1 cellular context compared by ENCODE assay signal in genomic region chr4:6372649-6373525, GRCh38.
A peak's percentile ranks its signal among the peaks of the same experiment; 100 is the strongest.
TF ChIP-seq lines count a peak whose summit lies in the region.

No MANE protein-coding gene starts in this region.

TF ChIP-seq in K562, 482 proteins besides CTCF, POLR2A, EP300 and RAD21 (continued from another document):
- TF ChIP-seq XRCC5 (IDR thresholded peaks at IDR 0.05; ENCODE audit: low read depth, low read length) (no peak), MBD2 (IDR thresholded peaks at IDR 0.05; ENCODE audit: borderline replicate concordance, low read depth) (0 out of 2 replicates have a peak, but pooled peaks have one; percentile 52), ZNF12 (CRISPR knock-in tag; IDR thresholded peaks at IDR 0.05) (peak; percentile 93), NR3C1 (CRISPR knock-in tag; IDR thresholded peaks at IDR 0.05) (no peak), TAF7 (tag; IDR thresholded peaks at IDR 0.05) (no peak), NKRF (IDR thresholded peaks at IDR 0.05; ENCODE audit: borderline replicate concordance) (no peak), GABPB2 (CRISPR knock-in tag; conservative IDR thresholded peaks at IDR 0.05) (no peak), USF1 (CRISPR knock-in tag; IDR thresholded peaks at IDR 0.05) (peak; percentile 98), MEIS2 (IDR thresholded peaks at IDR 0.05; ENCODE audit: partially characterized antibody) (no peak), AFF1 (IDR thresholded peaks at IDR 0.05; ENCODE audit: low read depth in 1 of 2, partially characterized antibody in 2 of 2) (peak in 1 of 2 experiments; percentile 78), CREM (IDR thresholded peaks at IDR 0.05; ENCODE audit: low read depth) (peak; percentile 34; the same call in 1 of the 2 replicates), FOS (IDR thresholded peaks at IDR 0.05; ENCODE audit: extremely low read depth, insufficient read length) (peak; percentile 84), BCOR (IDR thresholded peaks at IDR 0.05) (no peak), ZNF143 (CRISPR knock-in tag; IDR thresholded peaks at IDR 0.05) (peak; percentile 91), HNRNPH1 (optimal IDR thresholded peaks at IDR 0.05; ENCODE audit: low read depth, low read length) (no peak), NFYB (IDR thresholded peaks at IDR 0.05; ENCODE audit: extremely low read depth, insufficient read length) (no peak), HCFC1 (IDR thresholded peaks at IDR 0.05; ENCODE audit: low read depth, low read length) (peak; percentile 94), TFAP4 (CRISPR knock-in tag; IDR thresholded peaks at IDR 0.05; ENCODE audit: borderline replicate concordance) (peak; percentile 94)
